ENCODE assay signal across 25 cellular contexts in genomic region chr7:26363465-26363864, GRCh38.
"Had no signal": no experiment of that assay in that cellular context is flagged by ENCODE, and none has a peak within 500 bp of the region (broad histone marks: within the 10 kb centered on the region; RNA-seq: fewer than 3 reads in every experiment).

No MANE protein-coding gene starts in this region.

- H3K27me3 Mint-ChIP-seq: activated CD4-positive, alpha-beta T cell treated with anti-CD3 and anti-CD28 coated beads for 36 hours; activated naive CD4-positive, alpha-beta T cell treated with anti-CD3 and anti-CD28 coated beads, Interleukin-2, amount 50 U/mL, for 24 hours; T-cell had no signal

- H3K9me3 ChIP-seq: breast epithelium had no signal

- DNase-seq: activated CD4-positive, alpha-beta T cell treated with anti-CD3 and anti-CD28 coated beads for 36 hours; activated CD4-positive, alpha-beta T cell treated with anti-CD3 and anti-CD28 coated beads, Interleukin-2, amount 50 U/mL, for 4 hours; activated CD8-positive, alpha-beta memory T cell treated with anti-CD3 and anti-CD28 coated beads, Interleukin-2, amount 50 U/mL, for 48 hours; activated CD8-positive, alpha-beta T cell treated with anti-CD3 and anti-CD28 coated beads, Interleukin-2, amount 10 ng/mL, durations not matched to agents 7 days and 5 days; activated T-cell treated with anti-CD3 and anti-CD28 coated beads, Interleukin-2, amount 50 U/mL, for 1 hour; aorta; central memory CD4-positive, alpha-beta T cell; NCI-H1105 treated with DMSO at 0.1 percent for 48 hours; NCI-H146; NCI-H187 treated with DMSO at 0.1 percent for 48 hours; NCI-H2081 treated with DMSO at 0.1 percent for 48 hours; NCI-H2171; NCI-H2227 treated with DMSO at 0.1 percent for 48 hours; NCI-H526; RPMI8226; T-cell; T-helper 2 cell; T1000; WERI-Rb-1 had no signal

- H3K4me1 ChIP-seq: breast epithelium had no signal

- ATAC-seq: activated CD4-positive, alpha-beta T cell treated with anti-CD3 and anti-CD28 coated beads for 36 hours; activated CD8-positive, alpha-beta T cell treated with anti-CD3 and anti-CD28 coated beads, Interleukin-2, amount 10 ng/mL, durations not matched to agents 7 days and 5 days; Panc1; Right ventricle myocardium inferior; T-cell had no signal

- H3K4me3 Mint-ChIP-seq: activated CD4-positive, alpha-beta T cell treated with anti-CD3 and anti-CD28 coated beads for 36 hours; activated CD8-positive, alpha-beta T cell treated with anti-CD3 and anti-CD28 coated beads, Interleukin-2, amount 10 ng/mL, durations not matched to agents 7 days and 5 days; activated naive CD4-positive, alpha-beta T cell treated with anti-CD3 and anti-CD28 coated beads, Interleukin-2, amount 50 U/mL, for 24 hours; T-cell had no signal

- H3K36me3 Mint-ChIP-seq: activated naive CD4-positive, alpha-beta T cell treated with anti-CD3 and anti-CD28 coated beads, Interleukin-2, amount 50 U/mL, for 24 hours had no signal

- H3K27ac ChIP-seq: breast epithelium, SK-N-MC, WERI-Rb-1 had no signal

- FAIRE-seq: TTC549 had no signal

- H3K27ac Mint-ChIP-seq: activated CD4-positive, alpha-beta T cell treated with anti-CD3 and anti-CD28 coated beads for 36 hours; activated CD8-positive, alpha-beta T cell treated with anti-CD3 and anti-CD28 coated beads, Interleukin-2, amount 10 ng/mL, durations not matched to agents 7 days and 5 days; activated naive CD4-positive, alpha-beta T cell treated with anti-CD3 and anti-CD28 coated beads, Interleukin-2, amount 50 U/mL, for 24 hours; T-cell had no signal

- H3K9me3 Mint-ChIP-seq: activated naive CD4-positive, alpha-beta T cell treated with anti-CD3 and anti-CD28 coated beads, Interleukin-2, amount 50 U/mL, for 24 hours; T-cell had no signal

- H3K4me3 ChIP-seq: breast epithelium, SK-N-MC had no signal
